ENCODE assay signal across 19 cellular contexts in the genomic region with DNA sequence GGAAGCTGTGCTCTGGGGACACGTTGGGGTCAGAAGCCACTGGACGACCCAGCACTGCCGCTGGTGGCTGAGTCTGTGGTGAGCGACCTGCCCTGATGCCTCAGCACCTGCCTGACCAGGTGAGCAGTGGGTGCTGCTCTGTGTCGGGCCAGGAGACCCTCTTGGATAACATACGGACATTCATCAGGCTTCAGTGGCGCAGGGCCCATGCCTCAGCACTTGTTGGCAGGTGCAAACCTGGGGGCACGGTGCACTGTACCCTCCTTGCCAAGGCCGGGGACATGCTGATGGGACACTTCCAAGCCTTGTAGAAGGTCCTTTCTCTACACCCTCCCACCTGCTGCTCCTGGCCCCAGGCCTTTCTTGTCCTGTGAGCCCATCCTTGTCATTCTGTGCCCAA. TPM values are rescaled to one million over a fixed set of nuclear protein-coding genes. Genes with fewer than 3 reads are reported as not detected.
DNase-seq lines count a peak whose midpoint lies in the region; ATAC-seq, FAIRE-seq and TF ChIP-seq lines count a peak whose summit lies in the region.
"Had no signal": no experiment of that assay in that cellular context is flagged by ENCODE, and none has a peak within 500 bp of the region (broad histone marks: within the 10 kb centered on the region; RNA-seq: fewer than 3 reads in every experiment).

No MANE protein-coding gene starts in this region.

- H3K4me3 ChIP-seq in BLaER1 (no peak overlapping the region), kidney (ENCODE audit: low read length in 2 of 2) (no peak overlapping the region)
- H3K4me3 ChIP-seq in BLaER1 treated with 17β-estradiol and CSF1 and Interleukin-3, amounts not matched to agents 10 nM and 100 nM = no peak overlapping the region
- H3K4me3 ChIP-seq: GM12878, GM23248 had no signal

- no peaks in the 10 kb centered on the region for H3K36me3 Mint-ChIP-seq in chondrocyte (ENCODE audit: low read depth)
- H3K36me3 Mint-ChIP-seq: CD8-positive, alpha-beta T cell had no signal

- TF ChIP-seq CTCF in chondrocyte (IDR thresholded peaks at IDR 0.05) (no peak), kidney (IDR thresholded peaks at IDR 0.05; ENCODE audit: borderline replicate concordance, extremely low read depth, insufficient read depth) (no peak)

- no peaks in the 10 kb centered on the region for H3K27me3 ChIP-seq in BLaER1
- H3K27me3 ChIP-seq in BLaER1 treated with 17β-estradiol and CSF1 and Interleukin-3, amounts not matched to agents 10 nM and 100 nM = peaks cover 0 to 15% (median 0%) of the 10 kb centered on the region in 11 experiments; a peak in 5 of 22 replicates
- H3K27me3 ChIP-seq: BE2C had no signal

- no peak overlapping the region for H3K9ac ChIP-seq in BLaER1
- no peak overlapping the region for H3K9ac ChIP-seq in BLaER1 treated with 17β-estradiol and CSF1 and Interleukin-3, amounts not matched to agents 10 nM and 100 nM
- no peak overlapping the region for H3K9ac ChIP-seq in kidney (ENCODE audit: low read length in 2 of 2)
- H3K9ac ChIP-seq: GM23248 had no signal

- H3K36me3 ChIP-seq in BLaER1 (no peaks in the 10 kb centered on the region), kidney (ENCODE audit: control insufficient read depth in 1 of 2, insufficient read depth in 2 of 2, low read length in 2 of 2) (no peaks in the 10 kb centered on the region)
- no peaks in the 10 kb centered on the region for H3K36me3 ChIP-seq in BLaER1 treated with 17β-estradiol and CSF1 and Interleukin-3, amounts not matched to agents 10 nM and 100 nM

- no peak overlapping the region for H3K27ac ChIP-seq in BLaER1
- H3K27ac ChIP-seq in BLaER1 treated with 17β-estradiol and CSF1 and Interleukin-3, amounts not matched to agents 10 nM and 100 nM = no peak overlapping the region
- no peak overlapping the region for H3K27ac ChIP-seq in kidney (ENCODE audit: low read depth in 2 of 2, low read length in 2 of 2)
- H3K27ac ChIP-seq: GM23248 had no signal

- H3K4me2 ChIP-seq in BLaER1 = peak overlapping the region; percentile 79
- peak overlapping the region in 10 of 11 experiments; percentile 5 to 84 (median 75); a peak in 17 of 22 replicates for H3K4me2 ChIP-seq in BLaER1 treated with 17β-estradiol and CSF1 and Interleukin-3, amounts not matched to agents 10 nM and 100 nM

- peaks cover 8% of the 10 kb centered on the region; the same call in 1 of the 2 replicates for H4K20me1 ChIP-seq in BLaER1
- H4K20me1 ChIP-seq in BLaER1 treated with 17β-estradiol and CSF1 and Interleukin-3, amounts not matched to agents 10 nM and 100 nM = peaks cover 0 to 8% (median 0%) of the 10 kb centered on the region in 11 experiments; a peak in 3 of 22 replicates

- peak; percentile 76 for DNase-seq in chondrocyte (ENCODE audit: low spot score)
- DNase-seq in kidney = peak; percentile 61
- no peak for DNase-seq in amniotic stem cell (lab: John Stamatoyannopoulos, UW)
- DNase-seq: ACHN; BE2C; CD8-positive, alpha-beta T cell; DMS 273 treated with DMSO at 0.1 percent for 48 hours; DMS53; DND-41; EL; GM23248; HCEC 1CT had no signal

- H3K9me3 ChIP-seq in BLaER1 (peaks cover 10% of the 10 kb centered on the region; the same call in 1 of the 2 replicates), kidney (ENCODE audit: control insufficient read depth in 1 of 2, low read length in 2 of 2) (no peaks in the 10 kb centered on the region)
- H3K9me3 ChIP-seq in BLaER1 treated with 17β-estradiol and CSF1 and Interleukin-3, amounts not matched to agents 10 nM and 100 nM (replicated peaks in 1 of 11) = peaks cover 4 to 12% (median 10%) of the 10 kb centered on the region in 11 experiments; a peak in 14 of 22 replicates
- H3K9me3 ChIP-seq: BE2C had no signal

- H3K4me1 ChIP-seq in BLaER1 (peaks cover 51% of the 10 kb centered on the region), kidney (ENCODE audit: control insufficient read depth in 1 of 2, insufficient read depth in 1 of 2, low read depth in 1 of 2, low read length in 2 of 2) (no peaks in the 10 kb centered on the region)
- peaks cover 6 to 48% (median 37%) of the 10 kb centered on the region in 10 experiments; a peak in 18 of 20 replicates for H3K4me1 ChIP-seq in BLaER1 treated with 17β-estradiol and CSF1 and Interleukin-3, amounts not matched to agents 10 nM and 100 nM

- peaks cover 54% of the 10 kb centered on the region for H3K27me3 Mint-ChIP-seq in chondrocyte (ENCODE audit: low read depth)

- no peaks in the 10 kb centered on the region for H3K4me1 Mint-ChIP-seq in chondrocyte (ENCODE audit: low read depth)

- no peak overlapping the region for H3K27ac Mint-ChIP-seq in chondrocyte (ENCODE audit: unreplicated experiment)
- H3K27ac Mint-ChIP-seq: CD8-positive, alpha-beta T cell had no signal

- H3K4me3 Mint-ChIP-seq in chondrocyte (ENCODE audit: unreplicated experiment) = no peak overlapping the region
- H3K4me3 Mint-ChIP-seq: CD8-positive, alpha-beta T cell had no signal

- no peaks in the 10 kb centered on the region for H3K9me3 Mint-ChIP-seq in chondrocyte (ENCODE audit: low read depth)
- H3K9me3 Mint-ChIP-seq: CD8-positive, alpha-beta T cell had no signal

- no peak for FAIRE-seq in kidney (lab: Jason Lieb, UNC)
- FAIRE-seq: A204.1, GM12878, H54 had no signal

- intact Hi-C loops in kidney (cut with DNase I) = no loop called here

- ATAC-seq in HG03571 (IDR thresholded peaks at IDR 0.05; ENCODE audit: unreplicated experiment) (no peak), GM21737 (IDR thresholded peaks at IDR 0.05; ENCODE audit: unreplicated experiment) (no peak)
- ATAC-seq: CD8-positive, alpha-beta T cell; GM12878 had no signal

RNA-seq across cellular contexts. Expression of a gene that starts 34.1 kb away (rescaled TPM):
- total RNA-seq in chondrocyte (not detected in 3 replicates), kidney (not detected)
- polyA plus RNA-seq in kidney (ENCODE audit: insufficient read depth, low read depth, low replicate concordance) = not detected
- total RNA-seq: CD8-positive, alpha-beta T cell; GM12878; GM23248 had no signal
- polyA plus RNA-seq: GM23248 had no signal

RNA-seq across cellular contexts. Expression of a gene that starts 57.2 kb away (rescaled TPM):
- total RNA-seq in chondrocyte (31.5 to 48.2 TPM (median 38.1 TPM) in 3 replicates), kidney (53.8 TPM)
- polyA plus RNA-seq in kidney (ENCODE audit: insufficient read depth, low read depth, low replicate concordance) = 25.0 TPM
